11 cellular contexts compared by ENCODE assay signal in genomic region chr13:60230593-60230992, GRCh38.
DNase-seq lines count a peak whose midpoint lies in the region; ATAC-seq and TF ChIP-seq lines count a peak whose summit lies in the region.
"Had no signal": no experiment of that assay in that cellular context is flagged by ENCODE, and none has a peak within 500 bp of the region (broad histone marks: within the 10 kb centered on the region; RNA-seq: fewer than 3 reads in every experiment).

No MANE protein-coding gene starts in this region.

- DNase-seq in ACHN: peak; percentile 25
- peak; percentile 30 for DNase-seq in brain microvascular endothelial cell
- no peak for DNase-seq in iPS-NIHi11 (ENCODE audit: low spot score)
- no peak for DNase-seq in activated CD4-positive, alpha-beta T cell treated with anti-CD3 and anti-CD28 coated beads, Interleukin-2, amount 50 U/mL, for 48 hours
- no peak for DNase-seq in NCI-H1105 (lab: John Stamatoyannopoulos, UW)
- DNase-seq in NCI-H2107 treated with DMSO at 0.1 percent for 48 hours (lab: John Stamatoyannopoulos, UW; ENCODE audit: unreplicated experiment): no peak
- DNase-seq: activated naive CD4-positive, alpha-beta T cell treated with anti-CD3 and anti-CD28 coated beads, Interleukin-2, amount 50 U/mL, for 16 hours; NCI-H187 had no signal

- ATAC-seq in GM19467 (IDR thresholded peaks at IDR 0.05; ENCODE audit: unreplicated experiment) (peak; percentile 45), HG03175 (IDR thresholded peaks at IDR 0.05; ENCODE audit: unreplicated experiment) (peak; percentile 56)
- ATAC-seq: gastroesophageal sphincter had no signal

- H3K36me3 ChIP-seq in brain microvascular endothelial cell (replicated peaks): no peaks in the 10 kb centered on the region
- H3K36me3 ChIP-seq: gastroesophageal sphincter had no signal

- no peak for TF ChIP-seq CTCF in brain microvascular endothelial cell (IDR thresholded peaks at IDR 0.05; ENCODE audit: low read depth, low read length, missing control alignments)

- H3K27ac ChIP-seq in brain microvascular endothelial cell: no peak overlapping the region
- H3K27ac ChIP-seq: gastroesophageal sphincter had no signal

- no peaks in the 10 kb centered on the region for H3K27me3 ChIP-seq in brain microvascular endothelial cell (replicated peaks)

- H3K4me3 ChIP-seq in brain microvascular endothelial cell (ENCODE audit: low read depth, low read length): no peak overlapping the region
- H3K4me3 ChIP-seq: gastroesophageal sphincter had no signal

- in situ Hi-C loops in ACHN (cut with HindIII; ENCODE audit: low pct_ligation_motif_present, low pct_unique_long_range_greater_than_20kb, low sequenced_read_pairs): no loop called here
- in situ Hi-C loops in brain microvascular endothelial cell (cut with HindIII; ENCODE audit: low pct_ligation_motif_present, low sequenced_read_pairs): no loop called here

Comparison
In these comparisons a context has a peak if more than half of its experiments do, and no peak if none do; other contexts are left out.
1. DNase-seq: peak in ACHN (single experiment) and brain microvascular endothelial cell (single experiment); none in iPS-NIHi11 (single experiment), activated CD4-positive, alpha-beta T cell treated with anti-CD3 and anti-CD28 coated beads, Interleukin-2, amount 50 U/mL, for 48 hours (0 of 2), NCI-H1105 (single experiment) and NCI-H2107 treated with DMSO at 0.1 percent for 48 hours (single experiment).